ENCODE assay signal across 8 cellular contexts in genomic region chr2:127355407-127356008, GRCh38. TPM values are rescaled to one million over a fixed set of nuclear protein-coding genes. Genes with fewer than 3 reads are reported as not detected.
A peak's percentile ranks its signal among the peaks of the same experiment; 100 is the strongest.
DNase-seq lines count a peak whose midpoint lies in the region; ATAC-seq, FAIRE-seq and TF ChIP-seq lines count a peak whose summit lies in the region.

No MANE protein-coding gene starts in this region.

- peak; percentile 91 for TF ChIP-seq CTCF in PC-9 (conservative IDR thresholded peaks at IDR 0.05)
- peak; percentile 43 to 66 (median 50) for TF ChIP-seq CTCF in H1 (IDR thresholded peaks at IDR 0.05; ENCODE audit: control extremely low read depth in 1 of 3, insufficient read depth in 1 of 3, low read depth in 1 of 3, low read length in 3 of 3)
- TF ChIP-seq CTCF in gastrocnemius medialis (IDR thresholded peaks at IDR 0.05 in 4 of 5, conservative IDR thresholded peaks at IDR 0.05 in 1 of 5), result peak; percentile 49 to 69 (median 53)
- no peak for TF ChIP-seq CTCF in vagina (IDR thresholded peaks at IDR 0.05)

- POLR2A ChIA-PET in PC-9 (lab: Charles Lee; ENCODE audit: unreplicated experiment), result no interaction called here
- POLR2A ChIA-PET in H1 (lab: Charles Lee; ENCODE audit: partially characterized antibody), result no interaction called here

- H2BK12ac ChIP-seq in H1 (ENCODE audit: low read depth, low read length), result no peak overlapping the region

- peaks cover 46% of the 10 kb centered on the region for H3K4me1 Mint-ChIP-seq in activated naive CD4-positive, alpha-beta T cell treated with anti-CD3 and anti-CD28 coated beads for 36 hours (ENCODE audit: low read depth)

- H3K23me2 ChIP-seq in H1 (ENCODE audit: low read depth, low read length), result no peaks in the 10 kb centered on the region; the same call in 1 of the 2 replicates

- H4K20me1 ChIP-seq in PC-9 (ENCODE audit: insufficient read depth) (peaks cover 30% of the 10 kb centered on the region), H1 (replicated peaks in 1 of 2; ENCODE audit: control insufficient read depth in 1 of 2, insufficient read depth in 2 of 2, low read length in 2 of 2) (no peaks in the 10 kb centered on the region)

- no peak overlapping the region for H2BK120ac ChIP-seq in H1 (replicated peaks; ENCODE audit: low read depth, low read length)

- H3K27ac Mint-ChIP-seq in activated naive CD4-positive, alpha-beta T cell treated with anti-CD3 and anti-CD28 coated beads for 36 hours, result no peak overlapping the region

- H2AFZ ChIP-seq in PC-9 (no peak overlapping the region), H1 (ENCODE audit: low read length) (no peak overlapping the region)

- no peak overlapping the region for H3K23ac ChIP-seq in H1 (ENCODE audit: insufficient read length)

- no peak overlapping the region for H3K4me3 Mint-ChIP-seq in activated naive CD4-positive, alpha-beta T cell treated with anti-CD3 and anti-CD28 coated beads for 36 hours

- H3F3A ChIP-seq in PC-9 (ENCODE audit: insufficient read depth, low read depth), result peaks cover 6% of the 10 kb centered on the region

- no peak overlapping the region for H3K14ac ChIP-seq in H1 (ENCODE audit: insufficient read length)

- peak; percentile 53 to 60 for TF ChIP-seq RAD21 in H1 (IDR thresholded peaks at IDR 0.05 in 1 of 2, conservative IDR thresholded peaks at IDR 0.05 in 1 of 2; ENCODE audit: low read depth in 2 of 2, low read length in 2 of 2)

- H3K9me3 ChIP-seq in PC-9 (ENCODE audit: insufficient read depth, low read depth), result no peaks in the 10 kb centered on the region
- H3K9me3 ChIP-seq in H1 (ENCODE audit: insufficient read depth in 2 of 2, low read depth in 1 of 2, low read length in 1 of 2), result peaks cover 0 to 8% of the 10 kb centered on the region in 2 experiments; a peak in 1 of 4 replicates
- no peaks in the 10 kb centered on the region for H3K9me3 ChIP-seq in gastrocnemius medialis
- no peaks in the 10 kb centered on the region for H3K9me3 ChIP-seq in vagina

- WGBS in H1 (ENCODE audit: extremely low coverage in 1 of 2, insufficient coverage in 1 of 2, insufficient read length in 1 of 2, insufficient replicate concordance in 2 of 2, low coverage in 1 of 2, low lambda C conversion rate in 2 of 2, missing lambda C conversion rate in 1 of 2), 2 experiments, result 71% methylated on average over 4 of the region's 4 CpGs; no CpG with 5 or more reads in 1 of the 2 experiments

- TF ChIP-seq EP300 in H1 (IDR thresholded peaks at IDR 0.05; ENCODE audit: borderline replicate concordance in 1 of 2, low read depth in 2 of 2, low read length in 2 of 2), result no peak

- FAIRE-seq in H1 (lab: Jason Lieb, UNC), result no peak

- no peaks in the 10 kb centered on the region for H3K9me2 ChIP-seq in PC-9 (ENCODE audit: insufficient read depth)

- H3K18ac ChIP-seq in H1 (ENCODE audit: extremely low read depth, low read length), result no peak overlapping the region

- intact Hi-C loops in activated naive CD4-positive, alpha-beta T cell treated with anti-CD3 and anti-CD28 coated beads for 36 hours (cut with micrococcal nuclease), result loop anchor here (1.0 kb wide), 2 partner anchors 61 to 124 kb away; no protein-coding TSS in a partner anchor
- intact Hi-C loops in PC-9 (cut with micrococcal nuclease; ENCODE audit: unreplicated experiment) (no loop called here), gastrocnemius medialis (cut with DNase I; ENCODE audit: low total_unique reads) (loop anchor here (2.0 to 5.0 kb wide), 2 partner anchors 61 to 122 kb away; no protein-coding TSS in a partner anchor), vagina (cut with DNase I) (no loop called here)

- no TSS peak for BruUV-seq in PC-9 (replicated peaks; lab: Mats Ljungman, UMichigan)

- no peaks in the 10 kb centered on the region for H3K36me3 ChIP-seq in PC-9 (ENCODE audit: low read depth)
- no peaks in the 10 kb centered on the region; a peak in 1 of 8 replicates for H3K36me3 ChIP-seq in H1 (ENCODE audit: control insufficient read depth in 2 of 4, insufficient read depth in 4 of 4, low read length in 3 of 4)
- H3K36me3 ChIP-seq in gastrocnemius medialis, result no peaks in the 10 kb centered on the region
- H3K36me3 ChIP-seq in vagina, result no peaks in the 10 kb centered on the region

- H3K27ac ChIP-seq in PC-9, result no peak overlapping the region
- no peak overlapping the region for H3K27ac ChIP-seq in H1 (ENCODE audit: low read depth, low read length)
- no peak overlapping the region for H3K27ac ChIP-seq in gastrocnemius medialis
- H3K27ac ChIP-seq in vagina, result no peak overlapping the region

- no peaks in the 10 kb centered on the region for H3K27me3 ChIP-seq in PC-9 (ENCODE audit: insufficient read depth, low read depth)
- H3K27me3 ChIP-seq in H1 (replicated peaks in 1 of 4; ENCODE audit: control insufficient read depth in 3 of 4, extremely low read depth in 1 of 4, insufficient read depth in 3 of 4, low read length in 3 of 4), result no peaks in the 10 kb centered on the region
- H3K27me3 ChIP-seq in gastrocnemius medialis, result no peaks in the 10 kb centered on the region
- no peaks in the 10 kb centered on the region for H3K27me3 ChIP-seq in vagina

- no peak overlapping the region for H3K9ac ChIP-seq in H1 (replicated peaks in 1 of 4; ENCODE audit: extremely low read depth in 1 of 4, low read depth in 3 of 4, low read length in 3 of 4)

- peaks cover 2% of the 10 kb centered on the region for H3K36me3 Mint-ChIP-seq in activated naive CD4-positive, alpha-beta T cell treated with anti-CD3 and anti-CD28 coated beads for 36 hours (ENCODE audit: low read depth)

- H3K4me3 ChIP-seq in PC-9, result no peak overlapping the region
- H3K4me3 ChIP-seq in H1 (ENCODE audit: extremely low read depth in 1 of 4, insufficient read depth in 2 of 4, low read depth in 3 of 4, low read length in 4 of 4), result no peak overlapping the region
- H3K4me3 ChIP-seq in gastrocnemius medialis, result no peak overlapping the region
- no peak overlapping the region for H3K4me3 ChIP-seq in vagina

- peak; percentile 35 for DNase-seq in activated naive CD4-positive, alpha-beta T cell treated with anti-CD3 and anti-CD28 coated beads for 36 hours
- DNase-seq in activated naive CD4-positive, alpha-beta T cell (lab: John Stamatoyannopoulos, UW), result no peak
- DNase-seq in PC-9 (peak in 1 of 2 experiments; percentile 7), H1 (ENCODE audit: low read depth in 1 of 2, low spot score in 2 of 2) (no peak), gastrocnemius medialis (no peak), kidney glomerular epithelial cell (lab: John Stamatoyannopoulos, UW) (no peak), inferior parietal cortex (ENCODE audit: extremely low spot score) (no peak), vagina (ENCODE audit: extremely low spot score in 2 of 2) (no peak)

- H3K4me2 ChIP-seq in PC-9 (no peak overlapping the region), H1 (ENCODE audit: insufficient read depth in 1 of 2, low read depth in 2 of 2, low read length in 2 of 2) (no peak overlapping the region)

- in situ Hi-C loops in gastrocnemius medialis (cut with MboI; ENCODE audit: low sequenced_read_pairs in 4 of 4), result no loop called here

- H3K4me1 ChIP-seq in PC-9 (replicated peaks; ENCODE audit: insufficient read depth) (no peaks in the 10 kb centered on the region), H1 (replicated peaks in 1 of 4; ENCODE audit: control insufficient read depth in 3 of 4, insufficient read depth in 4 of 4, low read length in 3 of 4) (peaks cover 0 to 8% (median 0%) of the 10 kb centered on the region in 4 experiments; a peak in 2 of 7 replicates), gastrocnemius medialis (peaks cover 35 to 40% of the 10 kb centered on the region in 2 donors), vagina (peaks cover 38% of the 10 kb centered on the region)

- H3K79me2 ChIP-seq in PC-9 (ENCODE audit: low read depth) (peaks cover 78% of the 10 kb centered on the region), H1 (ENCODE audit: control insufficient read depth in 1 of 2, insufficient read depth in 2 of 2, low read length in 2 of 2) (peaks cover 0 to 52% of the 10 kb centered on the region in 2 experiments; a peak in 3 of 4 replicates)

- H4K5ac ChIP-seq in H1 (ENCODE audit: insufficient read length, low read depth, low read length), result no peak overlapping the region

- H3K4ac ChIP-seq in H1 (replicated peaks; ENCODE audit: insufficient read length, low read depth, low read length), result no peak overlapping the region

- H3K56ac ChIP-seq in H1 (replicated peaks; ENCODE audit: insufficient read length, low read depth, low read length), result no peak overlapping the region

- no peak overlapping the region for H2BK5ac ChIP-seq in H1 (ENCODE audit: low read depth, low read length)

- no peak overlapping the region for H4K91ac ChIP-seq in H1 (replicated peaks; ENCODE audit: insufficient read length, low read length)

- H2AK5ac ChIP-seq in H1 (ENCODE audit: low read depth, low read length), result no peak overlapping the region

- no peaks in the 10 kb centered on the region for H3K79me1 ChIP-seq in H1 (ENCODE audit: low read depth, low read length)

- CTCF ChIA-PET in activated naive CD4-positive, alpha-beta T cell treated with anti-CD3 and anti-CD28 coated beads for 36 hours (lab: Charles Lee), result interaction anchor here (0.8 to 1.7 kb wide), 4 partner anchors 10 to 138 kb away, joined by 3 to 4 read pairs (median 4); no protein-coding TSS in a partner anchor
- CTCF ChIA-PET in PC-9 (lab: Charles Lee) (no interaction called here), H1 (lab: Charles Lee; ENCODE audit: partially characterized antibody) (interaction anchor here (0.6 to 2.1 kb wide), 7 partner anchors 10 to 92 kb away, joined by 3 to 13 read pairs (median 4); no protein-coding TSS in a partner anchor)

- TF ChIP-seq POLR2A in H1 (IDR thresholded peaks at IDR 0.05; ENCODE audit: control extremely low read depth in 1 of 2, low read depth in 2 of 2, low read length in 2 of 2) (no peak), gastrocnemius medialis (IDR thresholded peaks at IDR 0.05) (no peak), vagina (IDR thresholded peaks at IDR 0.05) (no peak)

- no peak overlapping the region for H4K8ac ChIP-seq in H1 (ENCODE audit: extremely low read depth, insufficient read depth, low read length)

- peak in 1 of 2 donors; percentile 62 for ATAC-seq in gastrocnemius medialis

- no peak overlapping the region for H2BK20ac ChIP-seq in H1 (ENCODE audit: low read length)

- no peaks in the 10 kb centered on the region for H3K27me3 Mint-ChIP-seq in activated naive CD4-positive, alpha-beta T cell treated with anti-CD3 and anti-CD28 coated beads for 36 hours (ENCODE audit: low read depth)

- H3K9me3 Mint-ChIP-seq in activated naive CD4-positive, alpha-beta T cell treated with anti-CD3 and anti-CD28 coated beads for 36 hours, result no peaks in the 10 kb centered on the region

- H2BK15ac ChIP-seq in H1 (ENCODE audit: low read length), result no peak overlapping the region

RNA-seq across cellular contexts. Expression of gene MAP3K2, which starts 32.3 kb away (rescaled TPM):
- total RNA-seq in activated naive CD4-positive, alpha-beta T cell treated with anti-CD3 and anti-CD28 coated beads for 36 hours, result 10 to 100 TPM; 27.1 to 27.4 TPM
- total RNA-seq in PC-9 (2021) (75.9 and 81.2 TPM in 2 replicates), gastrocnemius medialis (10 to 100 TPM; 33.8 to 46.4 (median 39.4) TPM), vagina (36.6 TPM)
- total RNA-seq in H1 (2021; fragmentation: NEBNext Ultra II Directional; extraction: Animal tissue kit (Norgen Biotek cat#: 25700)), result 23.2 and 24.2 TPM in 2 replicates
- polyA plus RNA-seq in H1 (2011; rRNA removed), result 2.0 and 2.3 TPM in 2 replicates
- 2.8 TPM for polyA plus RNA-seq in H1 (2011; cell fraction: cytosol; rRNA removed)
- 7.5 TPM for polyA plus RNA-seq in H1 (2011; cell fraction: nucleus; rRNA removed)
- polyA plus RNA-seq in H1 (2012, experiment 1 of 2), result 3.8 to 5.9 TPM (median 5.7 TPM) in 4 replicates
- polyA plus RNA-seq in H1 (2012, experiment 2 of 2), result 0.22 TPM
- polyA plus RNA-seq in H1 (2013, experiment 1 of 2), result 8.0 TPM
- 7.1 TPM for polyA plus RNA-seq in H1 (2013, experiment 2 of 2)
- 16.6 and 27.5 TPM in 2 replicates for polyA minus RNA-seq in H1 (2011; rRNA and poly(A)+ RNA removed)
- 21.1 TPM for polyA minus RNA-seq in H1 (2011; cell fraction: cytosol; rRNA and poly(A)+ RNA removed)
- polyA minus RNA-seq in H1 (2011; cell fraction: nucleus; rRNA and poly(A)+ RNA removed), result 31.6 TPM

Comparison
In these comparisons a context has a peak if more than half of its experiments do, and no peak if none do; other contexts are left out.
1. CTCF ChIP-seq: peak in PC-9 (single experiment), H1 (3 of 3) and gastrocnemius medialis (5 of 5); none in vagina (0 of 3).
2. intact Hi-C loops: an anchor here in activated naive CD4-positive, alpha-beta T cell treated with anti-CD3 and anti-CD28 coated beads for 36 hours (1.0 kb wide) and gastrocnemius medialis (2.0 to 5.0 kb wide); none called in PC-9 and vagina.